23 cellular contexts compared by ENCODE assay signal in the genomic region with DNA sequence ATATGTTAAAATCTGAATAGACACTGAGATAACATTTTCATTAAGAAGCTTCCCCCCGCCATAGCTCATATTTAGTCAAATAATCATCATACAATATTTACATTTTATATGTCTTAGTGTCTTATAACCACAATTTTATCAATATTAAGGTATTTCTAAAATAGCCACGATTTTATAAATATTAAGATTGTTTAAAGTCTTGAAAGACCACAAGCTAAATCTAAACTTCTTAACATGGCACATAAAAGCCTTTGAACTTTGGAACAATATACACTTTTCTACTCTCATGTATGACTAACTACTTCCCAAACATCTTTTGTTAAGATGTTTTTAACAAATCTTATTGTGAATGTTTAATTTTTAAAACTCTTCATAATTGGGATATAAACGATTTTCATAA. TPM values are rescaled to one million over a fixed set of nuclear protein-coding genes. Genes with fewer than 3 reads are reported as not detected.
DNase-seq lines count a peak whose midpoint lies in the region; ATAC-seq, FAIRE-seq and TF ChIP-seq lines count a peak whose summit lies in the region.
"Had no signal": no experiment of that assay in that cellular context is flagged by ENCODE, and none has a peak within 500 bp of the region (broad histone marks: within the 10 kb centered on the region; RNA-seq: fewer than 3 reads in every experiment).

No MANE protein-coding gene starts in this region.

- DNase-seq in kidney (no peak), adrenal gland (no peak), tibial nerve (ENCODE audit: low spot score in 2 of 2) (no peak), T-helper 9 cell (no peak), psoas muscle (no peak)
- DNase-seq: AML-193; C1 segment of cervical spinal cord; CD8-positive, alpha-beta T cell; DND-41; H7; Kasumi-1; MG63; NCI-H1417 treated with DMSO at 0.1 percent for 48 hours; NCI-H510A; PC-9; RPMI8226; SHP77 had no signal

- H3K36me3 ChIP-seq in HUES6 (ENCODE audit: control insufficient read depth, insufficient read depth, low read length) (peaks cover 3% of the 10 kb centered on the region; the same call in 1 of the 2 replicates), kidney (ENCODE audit: control insufficient read depth in 1 of 2, insufficient read depth in 2 of 2, low read length in 2 of 2) (no peaks in the 10 kb centered on the region), adrenal gland (replicated peaks in 1 of 2) (no peaks in the 10 kb centered on the region), tibial nerve (no peaks in the 10 kb centered on the region), psoas muscle (ENCODE audit: insufficient read depth in 1 of 2, low read depth in 1 of 2) (no peaks in the 10 kb centered on the region)
- H3K36me3 ChIP-seq: MG63 had no signal

- H3K4me1 ChIP-seq in HUES6 (ENCODE audit: control insufficient read depth, insufficient read depth, low read length) (peaks cover 27% of the 10 kb centered on the region), kidney (ENCODE audit: control insufficient read depth in 1 of 2, insufficient read depth in 1 of 2, low read depth in 1 of 2, low read length in 2 of 2) (no peaks in the 10 kb centered on the region), adrenal gland (replicated peaks in 1 of 2) (peaks cover 0 to 9% of the 10 kb centered on the region in 2 donors), tibial nerve (peaks cover 0 to 24% (median 3%) of the 10 kb centered on the region in 4 donors), psoas muscle (no peaks in the 10 kb centered on the region)

- H3K9ac ChIP-seq in HUES6 (ENCODE audit: low read length) (no peak overlapping the region), kidney (ENCODE audit: low read length in 2 of 2) (no peak overlapping the region)

- 63 to 74% (median 71%) methylated on average over 3 of the region's 3 CpGs for WGBS in adrenal gland, 4 donors
- 51 to 61% methylated on average over 3 of the region's 3 CpGs for WGBS in tibial nerve, 2 donors
- 60 to 66% (median 62%) methylated on average over 3 of the region's 3 CpGs for WGBS in psoas muscle, 3 donors

- no peak for ATAC-seq in psoas muscle
- ATAC-seq: CD8-positive, alpha-beta T cell; GM12878 had no signal

- TF ChIP-seq POLR2A in adrenal gland (IDR thresholded peaks at IDR 0.05) (no peak), tibial nerve (IDR thresholded peaks at IDR 0.05) (no peak)

- H3K4me3 ChIP-seq in HUES6 (ENCODE audit: low read depth, low read length) = peak overlapping the region; percentile 89
- no peak overlapping the region for H3K4me3 ChIP-seq in kidney (ENCODE audit: low read length in 2 of 2)
- H3K4me3 ChIP-seq in adrenal gland = no peak overlapping the region
- H3K4me3 ChIP-seq in tibial nerve = no peak overlapping the region
- H3K4me3 ChIP-seq in psoas muscle = no peak overlapping the region
- H3K4me3 ChIP-seq: GM12878, MG63, PC-9 had no signal

- FAIRE-seq in A204.1 (lab: Jason Lieb, UNC) (peak; percentile 44), colon (lab: Jason Lieb, UNC) (peak; percentile 36), kidney (lab: Jason Lieb, UNC) (peak; percentile 42)
- FAIRE-seq: GM12878, HTR-8/SVneo had no signal

- H3K9me3 ChIP-seq in HUES6 (ENCODE audit: control insufficient read depth, insufficient read depth, low read depth, low read length) (no peaks in the 10 kb centered on the region), kidney (ENCODE audit: control insufficient read depth in 1 of 2, low read length in 2 of 2) (no peaks in the 10 kb centered on the region), adrenal gland (replicated peaks in 1 of 3) (no peaks in the 10 kb centered on the region), tibial nerve (no peaks in the 10 kb centered on the region), psoas muscle (peaks cover 7% of the 10 kb centered on the region)

- H3K27ac ChIP-seq in HUES6 (ENCODE audit: low read depth, low read length) = peak overlapping the region; percentile 97
- no peak overlapping the region for H3K27ac ChIP-seq in kidney (ENCODE audit: low read depth in 2 of 2, low read length in 2 of 2)
- no peak overlapping the region for H3K27ac ChIP-seq in adrenal gland
- peak overlapping the region in 2 of 4 donors; percentile 1 to 96 for H3K27ac ChIP-seq in tibial nerve
- no peak overlapping the region for H3K27ac ChIP-seq in psoas muscle
- H3K27ac ChIP-seq: 22Rv1, PC-9 had no signal

- TF ChIP-seq CTCF in kidney (IDR thresholded peaks at IDR 0.05; ENCODE audit: borderline replicate concordance, extremely low read depth, insufficient read depth) = no peak
- no peak for TF ChIP-seq CTCF in adrenal gland (IDR thresholded peaks at IDR 0.05)
- no peak for TF ChIP-seq CTCF in tibial nerve (IDR thresholded peaks at IDR 0.05)
- TF ChIP-seq CTCF in psoas muscle (IDR thresholded peaks at IDR 0.05) = no peak

- TF ChIP-seq EP300 in tibial nerve (IDR thresholded peaks at IDR 0.05) = no peak

- peaks cover 3% of the 10 kb centered on the region; the same call in 1 of the 2 replicates for H3K27me3 ChIP-seq in HUES6 (ENCODE audit: control insufficient read depth, insufficient read depth, low read length)
- no peaks in the 10 kb centered on the region for H3K27me3 ChIP-seq in adrenal gland
- no peaks in the 10 kb centered on the region for H3K27me3 ChIP-seq in tibial nerve
- H3K27me3 ChIP-seq in psoas muscle (ENCODE audit: insufficient read depth in 3 of 3, low read length in 2 of 3) = peaks cover 0 to 28% (median 18%) of the 10 kb centered on the region in 3 donors
- H3K27me3 ChIP-seq: MG63 had no signal

- intact Hi-C loops in kidney (cut with DNase I) = no loop called here
- intact Hi-C loops in adrenal gland (cut with DNase I) = no loop called here
- intact Hi-C loops in psoas muscle (cut with DNase I) = no loop called here

RNA-seq across cellular contexts. Expression of a gene that starts 6.5 kb away (rescaled TPM):
- total RNA-seq in kidney (2.8 TPM), adrenal gland (1 to 10 TPM in 6 of 8 donors, under 1 TPM in 2; 0.69 to 3.0 (median 1.4) TPM), tibial nerve (10 to 100 TPM in 3 of 4 donors, 1 to 10 TPM in 1; 9.2 to 25.5 (median 12.3) TPM), psoas muscle (under 1 TPM; 0.11 to 0.34 (median 0.24) TPM)
- polyA plus RNA-seq in kidney (ENCODE audit: insufficient read depth, low read depth, low replicate concordance) (0.52 TPM), adrenal gland (1 to 10 TPM in 2 of 3 donors, under 1 TPM in 1; 0.88 to 1.6 (median 1.1) TPM), psoas muscle (under 1 TPM; 0.13 to 0.17 (median 0.14) TPM)
